ENCODE assay signal across 1 cellular context in genomic region chr5:149357370-149358293, GRCh38.
TF ChIP-seq lines count a peak whose summit lies in the region.

PCYOX1L (plus strand) TSS chr5:149358046; CDS start chr5:149358069, 23 bp downstream.

TF ChIP-seq in HepG2, 621 proteins besides CTCF, POLR2A, EP300 and RAD21 (continued from another document and continues in another):
- TF ChIP-seq PREB (CRISPR knock-in tag; IDR thresholded peaks at IDR 0.05): 0 out of 2 replicates have a peak, but pooled peaks have one; percentile 59
- TF ChIP-seq HNRNPLL (IDR thresholded peaks at IDR 0.05; ENCODE audit: low read depth, low read length, poor library complexity, severe bottlenecking): peak; percentile 47
- peak; percentile 43; the same call in 1 of the 2 replicates for TF ChIP-seq SALL1 (CRISPR knock-in tag; IDR thresholded peaks at IDR 0.05)
- peak; percentile 59; the same call in 1 of the 2 replicates for TF ChIP-seq BCL3 (CRISPR knock-in tag; IDR thresholded peaks at IDR 0.05)
- TF ChIP-seq NFRKB (IDR thresholded peaks at IDR 0.05): no peak
- 0 out of 2 replicates have a peak, but pooled peaks have one; percentile 34 for TF ChIP-seq CREB1 (IDR thresholded peaks at IDR 0.05)
- TF ChIP-seq CREB1 (CRISPR knock-in tag; IDR thresholded peaks at IDR 0.05): no peak
- TF ChIP-seq PRDM10 (CRISPR knock-in tag; IDR thresholded peaks at IDR 0.05; ENCODE audit: low read depth): peak; percentile 86
- TF ChIP-seq EHMT2 (IDR thresholded peaks at IDR 0.05; ENCODE audit: borderline replicate concordance, low read depth, low read length): no peak
- peak; percentile 96 for TF ChIP-seq NFYC (CRISPR knock-in tag; IDR thresholded peaks at IDR 0.05)
- 0 out of 2 replicates have a peak, but pooled peaks have one; percentile 71 for TF ChIP-seq ZNF446 (CRISPR knock-in tag; IDR thresholded peaks at IDR 0.05)
- peak; percentile 83 for TF ChIP-seq ZNF441 (CRISPR knock-in tag; IDR thresholded peaks at IDR 0.05; ENCODE audit: borderline replicate concordance)
- peak; percentile 66 for TF ChIP-seq HOXA3 (CRISPR knock-in tag; IDR thresholded peaks at IDR 0.05)
- TF ChIP-seq KDM2A (CRISPR knock-in tag; IDR thresholded peaks at IDR 0.05; ENCODE audit: borderline replicate concordance, low read depth): peak; percentile 60; the same call in 1 of the 2 replicates
- peak; percentile 59; the same call in 1 of the 2 replicates for TF ChIP-seq ZFP90 (CRISPR knock-in tag; IDR thresholded peaks at IDR 0.05; ENCODE audit: borderline replicate concordance)
- peak; percentile 70 for TF ChIP-seq MYPOP (CRISPR knock-in tag; IDR thresholded peaks at IDR 0.05)
- 0 out of 2 replicates have a peak, but pooled peaks have one; percentile 36 for TF ChIP-seq ZIK1 (CRISPR knock-in tag; IDR thresholded peaks at IDR 0.05; ENCODE audit: borderline replicate concordance, low read depth)
- TF ChIP-seq TFDP2 (CRISPR knock-in tag; IDR thresholded peaks at IDR 0.05): peak; percentile 82
- peak; percentile 72; the same call in 1 of the 2 replicates for TF ChIP-seq ZNF772 (CRISPR knock-in tag; IDR thresholded peaks at IDR 0.05)
- peak; percentile 65; the same call in 1 of the 2 replicates for TF ChIP-seq ZNF709 (CRISPR knock-in tag; IDR thresholded peaks at IDR 0.05)
- TF ChIP-seq ZNF703 (CRISPR knock-in tag; IDR thresholded peaks at IDR 0.05; ENCODE audit: borderline replicate concordance): no peak
- no peak for TF ChIP-seq HCFC1 (IDR thresholded peaks at IDR 0.05; ENCODE audit: low read depth, low read length)
- no peak for TF ChIP-seq ZGPAT (CRISPR knock-in tag; IDR thresholded peaks at IDR 0.05)
- no peak for TF ChIP-seq FOXO4 (CRISPR knock-in tag; conservative IDR thresholded peaks at IDR 0.05)
- peak; percentile 53; the same call in 1 of the 2 replicates for TF ChIP-seq TBX2 (CRISPR knock-in tag; IDR thresholded peaks at IDR 0.05; ENCODE audit: borderline replicate concordance)
- TF ChIP-seq KLF12 (CRISPR knock-in tag; IDR thresholded peaks at IDR 0.05; ENCODE audit: borderline replicate concordance): peak; percentile 67; the same call in 1 of the 2 replicates
- no peak for TF ChIP-seq USF2 (IDR thresholded peaks at IDR 0.05; ENCODE audit: low read depth, low read length)
- TF ChIP-seq USF2 (CRISPR knock-in tag; IDR thresholded peaks at IDR 0.05; ENCODE audit: borderline replicate concordance): no peak
- peak; percentile 35; the same call in 1 of the 2 replicates for TF ChIP-seq ZMYM4 (CRISPR knock-in tag; IDR thresholded peaks at IDR 0.05)
- TF ChIP-seq ZBTB40 (IDR thresholded peaks at IDR 0.05): no peak
- TF ChIP-seq ZBTB40 (CRISPR knock-in tag; IDR thresholded peaks at IDR 0.05): peak; percentile 50; the same call in 1 of the 2 replicates
- 0 out of 2 replicates have a peak, but pooled peaks have one; percentile 48 for TF ChIP-seq ZMAT3 (CRISPR knock-in tag; conservative IDR thresholded peaks at IDR 0.05)
- peak; percentile 88 to 90 for TF ChIP-seq MAFK (conservative IDR thresholded peaks at IDR 0.05 in 1 of 2, IDR thresholded peaks at IDR 0.05 in 1 of 2; ENCODE audit: low read length in 2 of 2)
